Comparison of ENCODE assay signal across 17 cellular contexts in the genomic region with DNA sequence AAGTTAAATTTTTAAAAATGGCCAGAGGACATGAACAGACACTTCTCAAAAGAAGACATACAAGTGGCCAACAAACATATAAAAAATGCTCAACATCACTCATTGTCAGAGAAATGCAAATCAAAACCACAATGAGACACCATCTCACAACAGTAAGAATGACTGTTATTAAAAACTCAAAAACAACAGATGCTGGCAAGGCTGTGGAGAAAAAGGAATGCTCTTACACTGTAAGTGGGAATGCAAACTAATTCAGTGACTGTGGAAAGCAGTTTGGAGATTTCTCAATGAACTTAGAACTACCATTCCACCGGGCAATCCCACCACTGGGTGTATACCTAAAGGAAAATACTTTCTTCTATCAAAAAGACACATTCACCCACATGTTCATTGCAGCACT.
A peak's percentile ranks its signal among the peaks of the same experiment; 100 is the strongest.
DNase-seq lines count a peak whose midpoint lies in the region; TF ChIP-seq lines count a peak whose summit lies in the region.
"Had no signal": no experiment of that assay in that cellular context is flagged by ENCODE, and none has a peak within 500 bp of the region (broad histone marks: within the 10 kb centered on the region; RNA-seq: fewer than 3 reads in every experiment).

No MANE protein-coding gene starts in this region.

- TF ChIP-seq CTCF in foreskin fibroblast (IDR thresholded peaks at IDR 0.05; ENCODE audit: low read depth, low read length) (no peak), tibial artery (IDR thresholded peaks at IDR 0.05) (no peak)

- H3K27me3 ChIP-seq in tibial artery, result no peaks in the 10 kb centered on the region
- H3K27me3 ChIP-seq in SJCRH30, result no peaks in the 10 kb centered on the region
- H3K27me3 ChIP-seq: esophagus squamous epithelium, sigmoid colon, uterus had no signal

- H3K4me3 ChIP-seq in foreskin fibroblast (ENCODE audit: low read depth in 1 of 2, low read length in 2 of 2), result no peak overlapping the region
- no peak overlapping the region for H3K4me3 ChIP-seq in tibial artery
- no peak overlapping the region for H3K4me3 ChIP-seq in SJCRH30
- H3K4me3 ChIP-seq: coronary artery, esophagus squamous epithelium, sigmoid colon, uterus had no signal

- DNase-seq in HCEC 1CT (peak; percentile 78), astrocyte of the hippocampus (ENCODE audit: low read depth, low spot score) (peak; percentile 73), foreskin fibroblast (peak; percentile 83 to 85), tibial artery (no peak), COR-L47 (lab: John Stamatoyannopoulos, UW) (no peak), SJCRH30 (no peak)
- no peak for DNase-seq in stimulated activated CD4-positive, alpha-beta T cell treated with anti-CD3 and anti-CD28 coated beads, Interleukin-4, amount 100 ng/mL, for 24 hours
- DNase-seq: activated CD4-positive, alpha-beta T cell treated with anti-CD3 and anti-CD28 coated beads for 36 hours; esophagus squamous epithelium; NCI-H1436 treated with DMSO at 0.1 percent for 48 hours; NCI-H345; SHP77; sigmoid colon; stimulated activated naive CD8-positive, alpha-beta T cell treated with anti-CD3 and anti-CD28 coated beads, Interleukin-15, Interleukin-2, amounts not matched to agents 100 U/mL and 50 U/mL, for 24 hours; T-helper 9 cell; uterus had no signal

- H3K9me3 ChIP-seq in tibial artery, result no peaks in the 10 kb centered on the region
- H3K9me3 ChIP-seq in SJCRH30 (replicated peaks), result no peaks in the 10 kb centered on the region
- H3K9me3 ChIP-seq: sigmoid colon, uterus had no signal

- peak overlapping the region; percentile 51 to 56 for H3K27ac ChIP-seq in tibial artery
- H3K27ac ChIP-seq in SJCRH30, result no peak overlapping the region
- H3K27ac ChIP-seq: esophagus squamous epithelium, sigmoid colon, uterus had no signal

- intact Hi-C loops in tibial artery (cut with DNase I; ENCODE audit: low total_unique reads), result no loop called here

- peaks cover 0 to 7% (median 2%) of the 10 kb centered on the region in 4 donors for H3K4me1 ChIP-seq in tibial artery
- H3K4me1 ChIP-seq in SJCRH30, result no peaks in the 10 kb centered on the region
- H3K4me1 ChIP-seq: esophagus squamous epithelium, sigmoid colon, uterus had no signal

- H3K36me3 ChIP-seq in tibial artery, result no peaks in the 10 kb centered on the region
- no peaks in the 10 kb centered on the region for H3K36me3 ChIP-seq in SJCRH30
- H3K36me3 ChIP-seq: esophagus squamous epithelium, sigmoid colon, uterus had no signal

Comparison
In these comparisons a context has a peak if more than half of its experiments do, and no peak if none do; other contexts are left out.
1. DNase-seq: peak in HCEC 1CT (single experiment), astrocyte of the hippocampus (single experiment) and foreskin fibroblast (2 of 2); none in tibial artery (0 of 2), stimulated activated CD4-positive, alpha-beta T cell treated with anti-CD3 and anti-CD28 coated beads, Interleukin-4, amount 100 ng/mL, for 24 hours (single experiment), COR-L47 (single experiment) and SJCRH30 (0 of 2).